Comparison of ENCODE assay signal across 29 cellular contexts in genomic region chr2:169491378-169491777, GRCh38. TPM values are rescaled to one million over a fixed set of nuclear protein-coding genes. Genes with fewer than 3 reads are reported as not detected.
"Had no signal": no experiment of that assay in that cellular context is flagged by ENCODE, and none has a peak within 500 bp of the region (broad histone marks: within the 10 kb centered on the region; RNA-seq: fewer than 3 reads in every experiment).

No MANE protein-coding gene starts in this region.

- H3K9me3 ChIP-seq: neutrophil, psoas muscle, spleen, suprapubic skin, testis, tibial artery, transverse colon, upper lobe of right lung, uterus had no signal

- ATAC-seq: naive thymus-derived CD8-positive, alpha-beta T cell; natural killer cell treated with Interleukin-12 subunit alpha and Interleukin-12 subunit beta and Interleukin-15 and Interleukin-18, amount 100 ng/mL, for 72 hours; psoas muscle; right cardiac atrium; sciatic nerve; stimulated activated memory B cell treated with anti-CD40 and anti-IgM and Interleukin-4, amounts not matched to agents 10 μg/mL and 1 μg/mL and 100 μg/mL, for 72 hours; stimulated activated naive CD8-positive, alpha-beta T cell treated with anti-CD3 and anti-CD28 coated beads, Interleukin-15, amount 100 ng/mL, for 72 hours; stimulated activated naive CD8-positive, alpha-beta T cell treated with anti-CD3 and anti-CD28 coated beads, Interleukin-15, Interleukin-2, amounts not matched to agents 100 U/mL and 50 U/mL, for 24 hours; upper lobe of right lung had no signal

- DNase-seq: naive thymus-derived CD8-positive, alpha-beta T cell; nephron progenitor cell; nucleus accumbens; posterior cingulate gyrus; psoas muscle; right cardiac atrium; spleen; stimulated activated CD4-positive, alpha-beta T cell treated with anti-CD3 and anti-CD28 coated beads, Interleukin-12 subunit alpha, Interleukin-12 subunit beta, amount 100 ng/mL, for 4 hours; stimulated activated CD4-positive, alpha-beta T cell treated with anti-CD3 and anti-CD28 coated beads, Interleukin-1b, Interleukin-23, amount 100 ng/mL, for 48 hours; stimulated activated CD4-positive, alpha-beta T cell treated with anti-CD3 and anti-CD28 coated beads, Interleukin-4, amount 100 ng/mL, for 1 hour; stimulated activated CD4-positive, alpha-beta T cell treated with anti-CD3 and anti-CD28 coated beads, Interleukin-4, amount 100 ng/mL, for 4 hours; stimulated activated CD8-positive, alpha-beta memory T cell treated with anti-CD3 and anti-CD28 coated beads, Interleukin-4, amount 100 ng/mL, for 48 hours; stimulated activated naive CD4-positive, alpha-beta T cell; stimulated activated naive CD8-positive, alpha-beta T cell treated with anti-CD3 and anti-CD28 coated beads, Interleukin-15, amount 100 ng/mL, for 72 hours; stimulated activated naive CD8-positive, alpha-beta T cell treated with anti-CD3 and anti-CD28 coated beads, Interleukin-15, Interleukin-2, amounts not matched to agents 100 U/mL and 50 U/mL, for 24 hours; substantia nigra; testis; tibial artery; transverse colon; upper lobe of right lung; uterus had no signal

- H3K36me3 ChIP-seq: neutrophil, transverse colon, upper lobe of right lung, uterus had no signal

- H2AFZ ChIP-seq: parathyroid adenoma had no signal

- H3K27ac ChIP-seq: neutrophil, parathyroid adenoma, psoas muscle, skin epidermis, spleen, suprapubic skin, testis, tibial artery, transverse colon, upper lobe of right lung, uterus had no signal

- H3K9ac ChIP-seq: parathyroid adenoma had no signal

- H3K4me3 ChIP-seq: psoas muscle, skin epidermis, smooth muscle cell, spleen, suprapubic skin, testis, tibial artery, transverse colon, upper lobe of right lung, uterus had no signal

- H3K27me3 ChIP-seq: neutrophil, spleen, suprapubic skin, testis, tibial artery, transverse colon, upper lobe of right lung, uterus had no signal

- H3K4me1 ChIP-seq: parathyroid adenoma, spleen, suprapubic skin, testis, tibial artery, transverse colon, upper lobe of right lung, uterus had no signal

- H3K79me2 ChIP-seq: parathyroid adenoma had no signal

- H3K4me2 ChIP-seq: smooth muscle cell had no signal

RNA-seq across cellular contexts. Expression of gene KLHL41, which starts 18.1 kb away (rescaled TPM):
- total RNA-seq: naive thymus-derived CD8-positive, alpha-beta T cell; natural killer cell treated with Interleukin-12 subunit alpha and Interleukin-12 subunit beta and Interleukin-15 and Interleukin-18, amount 100 ng/mL, for 72 hours; smooth muscle cell had no signal
- polyA plus RNA-seq: smooth muscle cell had no signal
